Comparison of ENCODE assay signal across 10 cellular contexts in genomic region chr22:45731798-45732495, GRCh38.
A peak's percentile ranks its signal among the peaks of the same experiment; 100 is the strongest.
DNase-seq lines count a peak whose midpoint lies in the region; ATAC-seq and TF ChIP-seq lines count a peak whose summit lies in the region.
"Had no signal": no experiment of that assay in that cellular context is flagged by ENCODE, and none has a peak within 500 bp of the region (broad histone marks: within the 10 kb centered on the region; RNA-seq: fewer than 3 reads in every experiment).

No MANE protein-coding gene starts in this region.

- no peak overlapping the region for H3K9ac ChIP-seq in Karpas-422 (ENCODE audit: low read length)

- no peaks in the 10 kb centered on the region for H3K9me3 Mint-ChIP-seq in mesothelial cell of epicardium
- no peaks in the 10 kb centered on the region for H3K9me3 Mint-ChIP-seq in activated CD4-positive, alpha-beta memory T cell treated with anti-CD3 and anti-CD28 coated beads, Interleukin-2, amount 10 ng/mL, durations not matched to agents 7 days and 5 days
- H3K9me3 Mint-ChIP-seq: stimulated activated naive B cell treated with anti-CD40 and anti-IgM and Interleukin-4, amounts not matched to agents 10 μg/mL and 1 μg/mL and 100 μg/mL, for 72 hours had no signal

- no peaks in the 10 kb centered on the region for H3K27me3 Mint-ChIP-seq in mesothelial cell of epicardium (ENCODE audit: low read depth)
- H3K27me3 Mint-ChIP-seq in activated CD4-positive, alpha-beta memory T cell treated with anti-CD3 and anti-CD28 coated beads, Interleukin-2, amount 10 ng/mL, durations not matched to agents 7 days and 5 days: no peaks in the 10 kb centered on the region
- H3K27me3 Mint-ChIP-seq: stimulated activated naive B cell treated with anti-CD40 and anti-IgM and Interleukin-4, amounts not matched to agents 10 μg/mL and 1 μg/mL and 100 μg/mL, for 72 hours had no signal

- no peak overlapping the region for H2AFZ ChIP-seq in Karpas-422 (ENCODE audit: low read length)

- no peak overlapping the region for H3K4me3 Mint-ChIP-seq in mesothelial cell of epicardium
- H3K4me3 Mint-ChIP-seq in activated CD4-positive, alpha-beta memory T cell treated with anti-CD3 and anti-CD28 coated beads, Interleukin-2, amount 10 ng/mL, durations not matched to agents 7 days and 5 days: no peak overlapping the region
- H3K4me3 Mint-ChIP-seq: stimulated activated naive B cell treated with anti-CD40 and anti-IgM and Interleukin-4, amounts not matched to agents 10 μg/mL and 1 μg/mL and 100 μg/mL, for 72 hours had no signal

- H3K27me3 ChIP-seq in BJ (ENCODE audit: control insufficient read depth, insufficient read depth, low read length): no peaks in the 10 kb centered on the region
- no peaks in the 10 kb centered on the region for H3K27me3 ChIP-seq in Karpas-422 (ENCODE audit: low read length)

- POLR2A ChIA-PET in BJ (lab: Charles Lee): no interaction called here
- POLR2A ChIA-PET in activated CD4-positive, alpha-beta memory T cell treated with anti-CD3 and anti-CD28 coated beads, Interleukin-2, amount 10 ng/mL, durations not matched to agents 7 days and 5 days (lab: Charles Lee): no interaction called here

- H3K4me1 ChIP-seq in Karpas-422 (ENCODE audit: low read length): peaks cover 4% of the 10 kb centered on the region; the same call in 1 of the 2 replicates

- CTCF ChIA-PET in BJ (lab: Yijun Ruan, JAX): interaction anchor here (0.6 to 3.2 kb wide), 14 partner anchors 9 to 154 kb away, joined by 3 to 18 read pairs (median 4); partner anchors contain the start of gene ATXN10
- CTCF ChIA-PET in activated CD4-positive, alpha-beta memory T cell treated with anti-CD3 and anti-CD28 coated beads, Interleukin-2, amount 10 ng/mL, durations not matched to agents 7 days and 5 days (lab: Charles Lee): no interaction called here

- no peak overlapping the region for H3K4me3 ChIP-seq in BJ (ENCODE audit: low read depth, low read length)
- H3K4me3 ChIP-seq in Karpas-422 (ENCODE audit: low read length): no peak overlapping the region
- H3K4me3 ChIP-seq in cardiac fibroblast (replicated peaks in 1 of 2; ENCODE audit: low read depth in 2 of 2, low read length in 2 of 2): no peak overlapping the region

- no peaks in the 10 kb centered on the region for H4K20me1 ChIP-seq in Karpas-422 (ENCODE audit: insufficient read depth, low read depth, low read length)

- peaks cover 16% of the 10 kb centered on the region for H3K36me3 Mint-ChIP-seq in mesothelial cell of epicardium
- H3K36me3 Mint-ChIP-seq in activated CD4-positive, alpha-beta memory T cell treated with anti-CD3 and anti-CD28 coated beads, Interleukin-2, amount 10 ng/mL, durations not matched to agents 7 days and 5 days (ENCODE audit: low read depth): peaks cover 17% of the 10 kb centered on the region

- H3K4me1 Mint-ChIP-seq in mesothelial cell of epicardium: peaks cover 7% of the 10 kb centered on the region
- H3K4me1 Mint-ChIP-seq in activated CD4-positive, alpha-beta memory T cell treated with anti-CD3 and anti-CD28 coated beads, Interleukin-2, amount 10 ng/mL, durations not matched to agents 7 days and 5 days: peaks cover 5% of the 10 kb centered on the region
- H3K4me1 Mint-ChIP-seq: stimulated activated naive B cell treated with anti-CD40 and anti-IgM and Interleukin-4, amounts not matched to agents 10 μg/mL and 1 μg/mL and 100 μg/mL, for 72 hours had no signal

- H3K79me2 ChIP-seq in Karpas-422 (ENCODE audit: low read length): peaks cover 85% of the 10 kb centered on the region

- TF ChIP-seq CTCF in BJ (IDR thresholded peaks at IDR 0.05; ENCODE audit: insufficient read depth, low read depth, low read length) (peak; percentile 53), cardiac fibroblast (IDR thresholded peaks at IDR 0.05; ENCODE audit: low read depth, low read length) (peak; percentile 30), mesothelial cell of epicardium (IDR thresholded peaks at IDR 0.05; ENCODE audit: unreplicated experiment) (no peak)

- H3K36me3 ChIP-seq in BJ (ENCODE audit: control insufficient read depth, insufficient read depth, low read length): peaks cover 4% of the 10 kb centered on the region
- H3K36me3 ChIP-seq in Karpas-422 (ENCODE audit: insufficient read depth, low read length): peaks cover 54% of the 10 kb centered on the region

- no peaks in the 10 kb centered on the region for H3K9me2 ChIP-seq in Karpas-422 (replicated peaks; ENCODE audit: insufficient read depth, low read length)

- H3K27ac ChIP-seq in Karpas-422 (ENCODE audit: low read length): no peak overlapping the region

- no peak overlapping the region for H3K4me2 ChIP-seq in Karpas-422 (ENCODE audit: low read depth, low read length, poor library complexity, severe bottlenecking)

- no peaks in the 10 kb centered on the region for H3K9me3 ChIP-seq in Karpas-422 (ENCODE audit: low read length)

- H3K27ac Mint-ChIP-seq in mesothelial cell of epicardium: peak overlapping the region; percentile 89
- H3K27ac Mint-ChIP-seq in activated CD4-positive, alpha-beta memory T cell treated with anti-CD3 and anti-CD28 coated beads, Interleukin-2, amount 10 ng/mL, durations not matched to agents 7 days and 5 days: no peak overlapping the region
- H3K27ac Mint-ChIP-seq: stimulated activated naive B cell treated with anti-CD40 and anti-IgM and Interleukin-4, amounts not matched to agents 10 μg/mL and 1 μg/mL and 100 μg/mL, for 72 hours had no signal

- ATAC-seq in HG03039 (IDR thresholded peaks at IDR 0.05; ENCODE audit: unreplicated experiment): no peak
- ATAC-seq: stimulated activated naive B cell treated with anti-CD40 and anti-IgM and Interleukin-4, amounts not matched to agents 10 μg/mL and 1 μg/mL and 100 μg/mL, for 72 hours had no signal

- DNase-seq in BJ (ENCODE audit: low read depth) (no peak), Karpas-422 (peak; percentile 55), cardiac fibroblast (ENCODE audit: low read depth in 2 of 2) (peak; percentile 45 to 51), mesothelial cell of epicardium (ENCODE audit: low spot score in 2 of 2, unreplicated experiment in 2 of 2) (no peak), NCI-H345 treated with DMSO at 0.1 percent for 48 hours (lab: John Stamatoyannopoulos, UW; ENCODE audit: unreplicated experiment) (no peak), NCI-H2081 (lab: John Stamatoyannopoulos, UW) (no peak)
- no peak for DNase-seq in activated CD4-positive, alpha-beta memory T cell treated with anti-CD3 and anti-CD28 coated beads, Interleukin-2, amount 10 ng/mL, durations not matched to agents 7 days and 5 days
- DNase-seq: NCI-H1092 treated with DMSO at 0.1 percent for 48 hours; stimulated activated naive B cell treated with anti-CD40 and anti-IgM and Interleukin-4, amounts not matched to agents 10 μg/mL and 1 μg/mL and 100 μg/mL, for 72 hours had no signal

Comparison
In these comparisons a context has a peak if more than half of its experiments do, and no peak if none do; other contexts are left out.
1. DNase-seq: peak in Karpas-422 (single experiment) and cardiac fibroblast (2 of 2); none in BJ (single experiment), mesothelial cell of epicardium (0 of 2), activated CD4-positive, alpha-beta memory T cell treated with anti-CD3 and anti-CD28 coated beads, Interleukin-2, amount 10 ng/mL, durations not matched to agents 7 days and 5 days (single experiment), NCI-H345 treated with DMSO at 0.1 percent for 48 hours (single experiment) and NCI-H2081 (0 of 2).